In the genomic region with DNA sequence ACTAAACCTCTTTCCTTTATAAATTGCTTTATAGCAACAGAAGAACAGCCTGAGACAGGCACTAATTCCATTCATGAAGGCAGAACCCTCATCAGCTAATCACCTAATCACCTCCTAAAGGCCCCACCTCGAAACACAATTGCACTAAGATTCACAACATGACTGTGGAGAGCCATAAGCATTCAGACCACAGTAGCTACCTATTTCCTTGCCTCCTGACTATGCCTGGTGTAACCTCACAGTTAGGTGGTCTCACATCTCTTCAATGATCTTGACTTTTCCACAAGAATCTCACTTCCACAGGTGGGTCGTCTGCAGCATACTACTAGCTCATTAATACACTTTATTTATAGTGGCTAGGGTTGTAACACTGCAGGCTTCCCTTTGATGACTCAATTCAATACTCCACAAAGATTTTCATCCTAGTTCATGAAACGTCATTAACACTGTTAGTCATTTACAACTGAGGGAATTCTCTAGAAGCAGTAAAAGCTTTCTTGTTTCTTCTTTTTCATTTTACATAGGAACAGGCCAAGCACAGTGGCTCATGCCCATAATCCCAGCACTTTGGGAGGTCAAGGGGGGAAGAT, we compare ENCODE assay signal across 11 cellular contexts. TPM values are rescaled to one million over a fixed set of nuclear protein-coding genes. Genes with fewer than 3 reads are reported as not detected.
DNase-seq lines count a peak whose midpoint lies in the region; ATAC-seq and FAIRE-seq lines count a peak whose summit lies in the region.
"Had no signal": no experiment of that assay in that cellular context is flagged by ENCODE, and none has a peak within 500 bp of the region (broad histone marks: within the 10 kb centered on the region; RNA-seq: fewer than 3 reads in every experiment).

No MANE protein-coding gene starts in this region.

- H3K36me3 Mint-ChIP-seq in T-helper 1 cell treated with Interleukin-12 subunit alpha and Interleukin-12 subunit beta and Interleukin-4 antibody, amounts not matched to agents 30 μg/mL and 1 μg/mL, for 36 hours (ENCODE audit: low read depth), result peaks cover 26% of the 10 kb centered on the region
- peaks cover 13 to 52% (median 22%) of the 10 kb centered on the region in 5 donors for H3K36me3 Mint-ChIP-seq in naive thymus-derived CD4-positive, alpha-beta T cell

- H3K4me3 ChIP-seq in naive thymus-derived CD4-positive, alpha-beta T cell (ENCODE audit: low read length), result no peak overlapping the region
- H3K4me3 ChIP-seq: skin epidermis, vagina had no signal

- ATAC-seq in GM18870 (IDR thresholded peaks at IDR 0.05; ENCODE audit: unreplicated experiment), result peak; percentile 91
- peak; percentile 61 for ATAC-seq in HG02588 (IDR thresholded peaks at IDR 0.05; ENCODE audit: unreplicated experiment)
- ATAC-seq in naive thymus-derived CD4-positive, alpha-beta T cell, result no peak
- ATAC-seq in HG03025 (IDR thresholded peaks at IDR 0.05; ENCODE audit: low FRiP score, unreplicated experiment), result no peak

- H3K27me3 Mint-ChIP-seq in T-helper 1 cell treated with Interleukin-12 subunit alpha and Interleukin-12 subunit beta and Interleukin-4 antibody, amounts not matched to agents 30 μg/mL and 1 μg/mL, for 36 hours (ENCODE audit: low read depth), result no peaks in the 10 kb centered on the region
- H3K27me3 Mint-ChIP-seq in naive thymus-derived CD4-positive, alpha-beta T cell, result no peaks in the 10 kb centered on the region

- no peaks in the 10 kb centered on the region for H3K9me3 Mint-ChIP-seq in T-helper 1 cell treated with Interleukin-12 subunit alpha and Interleukin-12 subunit beta and Interleukin-4 antibody, amounts not matched to agents 30 μg/mL and 1 μg/mL, for 36 hours
- H3K9me3 Mint-ChIP-seq in naive thymus-derived CD4-positive, alpha-beta T cell, result no peaks in the 10 kb centered on the region

- CTCF ChIA-PET in naive thymus-derived CD4-positive, alpha-beta T cell (lab: Charles Lee), result no interaction called here

- H3K4me3 Mint-ChIP-seq in T-helper 1 cell treated with Interleukin-12 subunit alpha and Interleukin-12 subunit beta and Interleukin-4 antibody, amounts not matched to agents 30 μg/mL and 1 μg/mL, for 36 hours, result peak overlapping the region; percentile 26
- peak overlapping the region in 5 of 10 donors; percentile 22 to 40 (median 31) for H3K4me3 Mint-ChIP-seq in naive thymus-derived CD4-positive, alpha-beta T cell

- peak overlapping the region; percentile 41 for H3K27ac Mint-ChIP-seq in T-helper 1 cell treated with Interleukin-12 subunit alpha and Interleukin-12 subunit beta and Interleukin-4 antibody, amounts not matched to agents 30 μg/mL and 1 μg/mL, for 36 hours
- H3K27ac Mint-ChIP-seq in naive thymus-derived CD4-positive, alpha-beta T cell, result peak overlapping the region in 8 of 9 donors; percentile 5 to 75 (median 30)

- H3K4me1 ChIP-seq in naive thymus-derived CD4-positive, alpha-beta T cell (ENCODE audit: control insufficient read depth in 2 of 2, insufficient read depth in 2 of 2, low read length in 2 of 2), result peaks cover 0 to 21% of the 10 kb centered on the region in 2 donors

- intact Hi-C loops in naive thymus-derived CD4-positive, alpha-beta T cell (cut with micrococcal nuclease), result no loop called here

- no peaks in the 10 kb centered on the region for H3K27me3 ChIP-seq in naive thymus-derived CD4-positive, alpha-beta T cell (ENCODE audit: control insufficient read depth in 2 of 2, insufficient read depth in 2 of 2, low read length in 2 of 2)
- H3K27me3 ChIP-seq: vagina had no signal

- no peak for FAIRE-seq in urothelium cell line (lab: Jason Lieb, UNC)

- no peak overlapping the region for H3K27ac ChIP-seq in naive thymus-derived CD4-positive, alpha-beta T cell (ENCODE audit: low read depth, low read length)
- H3K27ac ChIP-seq: vagina had no signal

- H3K4me1 Mint-ChIP-seq in T-helper 1 cell treated with Interleukin-12 subunit alpha and Interleukin-12 subunit beta and Interleukin-4 antibody, amounts not matched to agents 30 μg/mL and 1 μg/mL, for 36 hours (ENCODE audit: low read depth), result peaks cover 54% of the 10 kb centered on the region
- H3K4me1 Mint-ChIP-seq in naive thymus-derived CD4-positive, alpha-beta T cell, result peaks cover 61 to 93% (median 82%) of the 10 kb centered on the region in 7 donors

- POLR2A ChIA-PET in naive thymus-derived CD4-positive, alpha-beta T cell (lab: Charles Lee), result interaction anchor here (1.6 kb wide), 1 partner anchor 27 kb away, joined by 4 read pairs; a partner anchor contains a TSS

- H3K36me3 ChIP-seq in naive thymus-derived CD4-positive, alpha-beta T cell (ENCODE audit: control insufficient read depth in 2 of 3, insufficient read depth in 3 of 3, low read length in 3 of 3), result peaks cover 0 to 20% (median 0%) of the 10 kb centered on the region in 3 experiments

- DNase-seq in naive thymus-derived CD4-positive, alpha-beta T cell, result no peak
- no peak for DNase-seq in NCI-H2081 treated with DMSO at 0.1 percent for 48 hours (lab: John Stamatoyannopoulos, UW)
- DNase-seq in DMS153 (lab: John Stamatoyannopoulos, UW), result no peak
- no peak for DNase-seq in urothelium cell line (ENCODE audit: low spot score)
- DNase-seq: NCI-H1417 had no signal

- H3K9me3 ChIP-seq in naive thymus-derived CD4-positive, alpha-beta T cell (ENCODE audit: control insufficient read depth in 2 of 3, low read length in 3 of 3), result no peaks in the 10 kb centered on the region
- H3K9me3 ChIP-seq: vagina had no signal

RNA-seq across cellular contexts. Expression of a gene that starts 27.1 kb away (rescaled TPM):
- 100 to 1,000 TPM in 3 of 5 experiments, 10 to 100 TPM in 2; 90.1 to 148 (median 121) TPM for total RNA-seq in naive thymus-derived CD4-positive, alpha-beta T cell
- 10 to 100 TPM; 29.8 to 44.4 TPM for polyA plus RNA-seq in naive thymus-derived CD4-positive, alpha-beta T cell

Comparison
In these comparisons a context has a peak if more than half of its experiments do, and no peak if none do; other contexts are left out.
1. ATAC-seq: peak in GM18870 (single experiment) and HG02588 (single experiment); none in naive thymus-derived CD4-positive, alpha-beta T cell (single experiment) and HG03025 (single experiment).